In genomic region chr7:101379302-101379701, GRCh38 we compare ENCODE assay signal across 16 cellular contexts. TPM values are rescaled to one million over a fixed set of nuclear protein-coding genes. Genes with fewer than 3 reads are reported as not detected.
"Had no signal": no experiment of that assay in that cellular context is flagged by ENCODE, and none has a peak within 500 bp of the region (broad histone marks: within the 10 kb centered on the region; RNA-seq: fewer than 3 reads in every experiment).

No MANE protein-coding gene starts in this region.

- H3K27ac Mint-ChIP-seq: activated naive CD8-positive, alpha-beta T cell treated with anti-CD3 and anti-CD28 coated beads for 36 hours; activated T-helper 1 cell treated with anti-CD3 and anti-CD28 coated beads, Interleukin-12 subunit alpha, Interleukin-12 subunit beta, Interleukin-2, Interleukin-4 antibody, amounts not matched to agents 30 ng/mL and 10 ng/mL and 1 ng/mL, durations not matched to agents 14 hours and 24 hours and 36 hours; memory B cell; stimulated activated effector memory CD8-positive, alpha-beta T cell treated with anti-CD3 and anti-CD28 coated beads, Interleukin-12 subunit alpha, Interleukin-12 subunit beta, amount 100 ng/mL, for 72 hours; T-cell had no signal

- H3K36me3 ChIP-seq: gastroesophageal sphincter, ovary, thoracic aorta had no signal

- H3K4me3 ChIP-seq: gastroesophageal sphincter, ovary had no signal

- DNase-seq: activated CD4-positive, CD25-positive, alpha-beta regulatory T cell treated with anti-CD3 and anti-CD28 coated beads, Interleukin-2, amount 50 U/mL, for 72 hours; activated naive CD8-positive, alpha-beta T cell treated with anti-CD3 and anti-CD28 coated beads for 36 hours; amygdala; dermis blood vessel endothelial cell; ovary; stimulated activated CD4-positive, alpha-beta T cell treated with anti-CD3 and anti-CD28 coated beads, Interleukin-12 subunit alpha, Interleukin-12 subunit beta, amount 100 ng/mL, for 4 hours; T-cell; T1000 had no signal

- H3K27me3 ChIP-seq: ovary had no signal

- H3K27ac ChIP-seq: gastroesophageal sphincter, ovary, thoracic aorta had no signal

- H3K4me3 Mint-ChIP-seq: activated naive CD8-positive, alpha-beta T cell treated with anti-CD3 and anti-CD28 coated beads for 36 hours; activated T-helper 1 cell treated with anti-CD3 and anti-CD28 coated beads, Interleukin-12 subunit alpha, Interleukin-12 subunit beta, Interleukin-2, Interleukin-4 antibody, amounts not matched to agents 30 ng/mL and 10 ng/mL and 1 ng/mL, durations not matched to agents 14 hours and 24 hours and 36 hours; memory B cell; stimulated activated effector memory CD8-positive, alpha-beta T cell treated with anti-CD3 and anti-CD28 coated beads, Interleukin-12 subunit alpha, Interleukin-12 subunit beta, amount 100 ng/mL, for 72 hours; T-cell had no signal

- H3K36me3 Mint-ChIP-seq: activated naive CD8-positive, alpha-beta T cell treated with anti-CD3 and anti-CD28 coated beads for 36 hours; stimulated activated effector memory CD8-positive, alpha-beta T cell treated with anti-CD3 and anti-CD28 coated beads, Interleukin-12 subunit alpha, Interleukin-12 subunit beta, amount 100 ng/mL, for 72 hours; T-cell had no signal

- H3K9me3 Mint-ChIP-seq: activated T-helper 1 cell treated with anti-CD3 and anti-CD28 coated beads, Interleukin-12 subunit alpha, Interleukin-12 subunit beta, Interleukin-2, Interleukin-4 antibody, amounts not matched to agents 30 ng/mL and 10 ng/mL and 1 ng/mL, durations not matched to agents 14 hours and 24 hours and 36 hours had no signal

- ATAC-seq: gastroesophageal sphincter; sciatic nerve; stimulated activated effector memory CD8-positive, alpha-beta T cell treated with anti-CD3 and anti-CD28 coated beads, Interleukin-12 subunit alpha, Interleukin-12 subunit beta, amount 100 ng/mL, for 72 hours; T-cell had no signal

- H3K4me1 Mint-ChIP-seq: activated naive CD8-positive, alpha-beta T cell treated with anti-CD3 and anti-CD28 coated beads for 36 hours; memory B cell; stimulated activated effector memory CD8-positive, alpha-beta T cell treated with anti-CD3 and anti-CD28 coated beads, Interleukin-12 subunit alpha, Interleukin-12 subunit beta, amount 100 ng/mL, for 72 hours; T-cell had no signal

- H3K27me3 Mint-ChIP-seq: activated naive CD8-positive, alpha-beta T cell treated with anti-CD3 and anti-CD28 coated beads for 36 hours; T-cell had no signal

- H3K9me3 ChIP-seq: ovary, thoracic aorta had no signal

RNA-seq across cellular contexts. Expression of gene COL26A1, which starts 16.6 kb away (rescaled TPM):
- polyA plus RNA-seq: esophagus, keratinocyte had no signal
